In genomic region chr18:73987247-73987980, GRCh38 we compare ENCODE assay signal across 20 cellular contexts.
A peak's percentile ranks its signal among the peaks of the same experiment; 100 is the strongest.
DNase-seq lines count a peak whose midpoint lies in the region; ATAC-seq, FAIRE-seq and TF ChIP-seq lines count a peak whose summit lies in the region.
"Had no signal": no experiment of that assay in that cellular context is flagged by ENCODE, and none has a peak within 500 bp of the region (broad histone marks: within the 10 kb centered on the region; RNA-seq: fewer than 3 reads in every experiment).

No MANE protein-coding gene starts in this region.

- TF ChIP-seq CTCF in AG10803 (conservative IDR thresholded peaks at IDR 0.05; ENCODE audit: low read length) (no peak), astrocyte (IDR thresholded peaks at IDR 0.05; ENCODE audit: insufficient read depth, low read depth, low read length) (no peak), osteocyte (IDR thresholded peaks at IDR 0.05) (no peak)

- H3K36me3 Mint-ChIP-seq in astrocyte (ENCODE audit: low read depth, unreplicated experiment): no peaks in the 10 kb centered on the region
- H3K36me3 Mint-ChIP-seq in osteocyte (ENCODE audit: unreplicated experiment): no peaks in the 10 kb centered on the region

- H3K4me1 ChIP-seq in GM23248 (ENCODE audit: insufficient read depth): peaks cover 14% of the 10 kb centered on the region; the same call in 1 of the 2 replicates
- no peaks in the 10 kb centered on the region for H3K4me1 ChIP-seq in astrocyte (ENCODE audit: insufficient read depth, low read length)
- H3K4me1 ChIP-seq: A549, HAP-1, SJSA1 had no signal

- ATAC-seq in HG02642 (IDR thresholded peaks at IDR 0.05; ENCODE audit: poor library complexity, unreplicated experiment): no peak
- ATAC-seq: A549 had no signal

- no peak overlapping the region for H3K27ac Mint-ChIP-seq in astrocyte (ENCODE audit: unreplicated experiment)
- no peak overlapping the region for H3K27ac Mint-ChIP-seq in osteocyte (ENCODE audit: unreplicated experiment)

- H3K4me3 ChIP-seq in AG10803 (ENCODE audit: low read length): no peak overlapping the region
- no peak overlapping the region for H3K4me3 ChIP-seq in GM23248
- H3K4me3 ChIP-seq in astrocyte (ENCODE audit: insufficient read depth, low read depth, low read length): no peak overlapping the region
- H3K4me3 ChIP-seq: A549, HAP-1, PC-9, SJSA1 had no signal

- peaks cover 2% of the 10 kb centered on the region for H3K27me3 Mint-ChIP-seq in astrocyte (ENCODE audit: low read depth, unreplicated experiment)
- H3K27me3 Mint-ChIP-seq in osteocyte (ENCODE audit: unreplicated experiment): no peaks in the 10 kb centered on the region

- H2AFZ ChIP-seq in GM23248: no peak overlapping the region
- no peak overlapping the region for H2AFZ ChIP-seq in astrocyte (ENCODE audit: low read depth, low read length)
- H2AFZ ChIP-seq: PC-9 had no signal

- H3K27me3 ChIP-seq in GM23248 (replicated peaks; ENCODE audit: insufficient read depth) (no peaks in the 10 kb centered on the region), astrocyte (ENCODE audit: insufficient read depth, low read length) (no peaks in the 10 kb centered on the region)
- H3K27me3 ChIP-seq: SJSA1 had no signal

- H3K9me2 ChIP-seq in GM23248 (ENCODE audit: insufficient read depth): no peaks in the 10 kb centered on the region

- H3K9me3 Mint-ChIP-seq in astrocyte (ENCODE audit: unreplicated experiment) (peaks cover 13% of the 10 kb centered on the region), osteocyte (ENCODE audit: unreplicated experiment) (peaks cover 18% of the 10 kb centered on the region)

- H3K4me3 Mint-ChIP-seq in astrocyte (ENCODE audit: unreplicated experiment) (no peak overlapping the region), osteocyte (ENCODE audit: unreplicated experiment) (no peak overlapping the region)

- H3K36me3 ChIP-seq in GM23248 (ENCODE audit: low read depth) (no peaks in the 10 kb centered on the region), astrocyte (ENCODE audit: insufficient read depth, low read length) (no peaks in the 10 kb centered on the region)
- H3K36me3 ChIP-seq: HAP-1, SJSA1 had no signal

- H3K9me3 ChIP-seq in GM23248 (ENCODE audit: low read depth) (no peaks in the 10 kb centered on the region), astrocyte (ENCODE audit: insufficient read depth, low read depth, low read length) (no peaks in the 10 kb centered on the region)
- H3K9me3 ChIP-seq: A549, HAP-1, SJSA1 had no signal

- WGBS in GM23248 (ENCODE audit: low coverage in 1 of 2, low lambda C conversion rate in 2 of 2, missing lambda C conversion rate in 2 of 2), 2 experiments: 94 to 96% methylated on average over 2 of the region's 2 CpGs

- H3K4me1 Mint-ChIP-seq in astrocyte (ENCODE audit: low read depth, unreplicated experiment) (peaks cover 2% of the 10 kb centered on the region), osteocyte (ENCODE audit: unreplicated experiment) (no peaks in the 10 kb centered on the region)

- H3K4me2 ChIP-seq in GM23248 (ENCODE audit: unreplicated experiment) (no peak overlapping the region), astrocyte (ENCODE audit: low read length) (peak overlapping the region; percentile 36)
- H3K4me2 ChIP-seq: A549, PC-9 had no signal

- H3K27ac ChIP-seq in GM23248: no peak overlapping the region
- H3K27ac ChIP-seq in astrocyte (ENCODE audit: low read depth, low read length): peak overlapping the region; percentile 63
- H3K27ac ChIP-seq: A549, C4-2B, PC-9, SJSA1 had no signal

- H3K9ac ChIP-seq in GM23248 (no peak overlapping the region), astrocyte (ENCODE audit: low read length) (no peak overlapping the region)

- peaks cover 18% of the 10 kb centered on the region for H3F3A ChIP-seq in GM23248 (ENCODE audit: insufficient read depth)

- H4K20me1 ChIP-seq in GM23248 (ENCODE audit: insufficient read depth) (no peaks in the 10 kb centered on the region), astrocyte (ENCODE audit: insufficient read depth, low read length) (no peaks in the 10 kb centered on the region)

- DNase-seq in AG10803 (ENCODE audit: low read depth) (peak; percentile 5), GM23248 (peak; percentile 18), astrocyte (ENCODE audit: low read depth) (peak; percentile 29), fibroblast of gingiva (ENCODE audit: low read depth) (peak; percentile 17), osteocyte (ENCODE audit: extremely low spot score, unreplicated experiment) (no peak), DMS79 (lab: John Stamatoyannopoulos, UW) (no peak), HuH-7 (ENCODE audit: low spot score) (no peak)
- DNase-seq: KG1, NCI-H1048, NCI-H146, NCI-H2081 treated with DMSO at 0.1 percent for 48 hours, NCI-H510A, NCI-H774, PC-9 had no signal

- in situ Hi-C loops in GM23248 (cut with MboI): no loop called here

- FAIRE-seq in astrocyte (lab: Jason Lieb, UNC): no peak
- FAIRE-seq: A549, GM19239 had no signal

- H3K79me2 ChIP-seq in GM23248 (ENCODE audit: insufficient read depth) (no peaks in the 10 kb centered on the region), astrocyte (ENCODE audit: insufficient read depth, low read length) (no peaks in the 10 kb centered on the region)

Comparison
In these comparisons a context has a peak if more than half of its experiments do, and no peak if none do; other contexts are left out.
1. DNase-seq: peak in AG10803 (single experiment), GM23248 (single experiment), astrocyte (single experiment) and fibroblast of gingiva (single experiment); none in osteocyte (single experiment), DMS79 (single experiment) and HuH-7 (single experiment).